ENCODE assay signal across 11 cellular contexts in the genomic region with DNA sequence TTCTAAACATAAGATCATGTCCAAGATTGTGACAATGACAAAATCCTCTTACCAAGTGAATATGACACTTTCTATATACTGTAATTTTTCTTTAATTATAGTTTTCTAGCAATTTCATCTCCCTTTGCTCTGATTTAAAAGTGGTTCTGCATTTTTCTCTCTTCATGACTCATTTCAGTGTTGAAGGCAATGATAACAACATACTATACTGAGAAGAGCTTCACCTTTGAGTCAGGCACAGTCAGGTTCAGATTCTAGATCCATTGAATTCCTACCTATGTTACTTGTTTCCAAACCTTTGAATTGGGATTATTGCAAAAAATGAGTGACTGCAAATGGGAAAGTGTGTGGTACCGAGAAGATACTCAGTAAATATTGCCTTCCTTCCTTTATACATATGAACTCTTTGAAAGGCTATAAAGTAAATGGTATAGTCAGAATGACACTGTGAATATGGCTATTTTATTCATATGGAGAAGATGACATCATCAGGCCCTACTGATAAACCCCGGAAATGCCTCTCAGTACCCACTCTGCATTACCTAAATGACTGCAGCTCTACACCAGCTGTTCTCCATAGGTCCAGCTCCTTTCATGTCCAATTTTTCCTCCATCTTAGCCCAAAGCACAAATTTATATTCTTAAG.
DNase-seq lines count a peak whose midpoint lies in the region; ATAC-seq and TF ChIP-seq lines count a peak whose summit lies in the region.
"Had no signal": no experiment of that assay in that cellular context is flagged by ENCODE, and none has a peak within 500 bp of the region (broad histone marks: within the 10 kb centered on the region; RNA-seq: fewer than 3 reads in every experiment).

No MANE protein-coding gene starts in this region.

- no peaks in the 10 kb centered on the region for H3K9me3 Mint-ChIP-seq in activated naive CD8-positive, alpha-beta T cell treated with anti-CD3 and anti-CD28 coated beads, Interleukin-2, amount 50 U/mL, for 24 hours

- H3K4me3 ChIP-seq in right atrium auricular region (no peak overlapping the region), GM23248 (no peak overlapping the region)

- WGBS in GM23248 (ENCODE audit: low coverage in 1 of 2, low lambda C conversion rate in 2 of 2, missing lambda C conversion rate in 2 of 2), 2 experiments: 94 to 98% methylated on average over 2 of the region's 2 CpGs

- H3K27ac Mint-ChIP-seq in activated naive CD8-positive, alpha-beta T cell treated with anti-CD3 and anti-CD28 coated beads, Interleukin-2, amount 50 U/mL, for 24 hours: peak overlapping the region; percentile 5

- H3K27me3 Mint-ChIP-seq in activated naive CD8-positive, alpha-beta T cell treated with anti-CD3 and anti-CD28 coated beads, Interleukin-2, amount 50 U/mL, for 24 hours: no peaks in the 10 kb centered on the region

- no peaks in the 10 kb centered on the region for H3K27me3 ChIP-seq in right atrium auricular region
- H3K27me3 ChIP-seq in GM23248 (replicated peaks; ENCODE audit: insufficient read depth): no peaks in the 10 kb centered on the region
- H3K27me3 ChIP-seq: brain microvascular endothelial cell had no signal

- no peak for DNase-seq in activated naive CD8-positive, alpha-beta T cell treated with anti-CD3 and anti-CD28 coated beads, Interleukin-2, amount 50 U/mL, for 24 hours
- DNase-seq in GOT3 (lab: John Stamatoyannopoulos, UW) (no peak), right atrium auricular region (ENCODE audit: low spot score) (no peak), GM23248 (no peak), superior temporal gyrus (ENCODE audit: extremely low spot score) (no peak)
- DNase-seq: brain microvascular endothelial cell, DND-41, foreskin fibroblast had no signal

- H3F3A ChIP-seq in GM23248 (ENCODE audit: insufficient read depth): no peaks in the 10 kb centered on the region

- in situ Hi-C loops in GM23248 (cut with MboI): no loop called here

- no peak overlapping the region for H2AFZ ChIP-seq in GM23248

- H3K9me2 ChIP-seq in GM23248 (ENCODE audit: insufficient read depth): no peaks in the 10 kb centered on the region

- H3K27ac ChIP-seq in right atrium auricular region (no peak overlapping the region), GM23248 (no peak overlapping the region)
- H3K27ac ChIP-seq: brain microvascular endothelial cell had no signal

- ATAC-seq in GM18861 (IDR thresholded peaks at IDR 0.05; ENCODE audit: unreplicated experiment) (peak; percentile 79), GM21381 (IDR thresholded peaks at IDR 0.05; ENCODE audit: unreplicated experiment) (peak; percentile 70), HG03139 (IDR thresholded peaks at IDR 0.05; ENCODE audit: unreplicated experiment) (peak; percentile 82)
- peak; percentile 96 for ATAC-seq in activated naive CD8-positive, alpha-beta T cell treated with anti-CD3 and anti-CD28 coated beads, Interleukin-2, amount 50 U/mL, for 24 hours

- H3K4me2 ChIP-seq in GM23248 (ENCODE audit: unreplicated experiment): no peak overlapping the region

- H3K36me3 ChIP-seq in right atrium auricular region: no peaks in the 10 kb centered on the region
- no peaks in the 10 kb centered on the region for H3K36me3 ChIP-seq in GM23248 (ENCODE audit: low read depth)
- H3K36me3 ChIP-seq: brain microvascular endothelial cell had no signal

- no peaks in the 10 kb centered on the region for H3K9me3 ChIP-seq in right atrium auricular region
- H3K9me3 ChIP-seq in GM23248 (ENCODE audit: low read depth): no peaks in the 10 kb centered on the region

- H4K20me1 ChIP-seq in GM23248 (ENCODE audit: insufficient read depth): no peaks in the 10 kb centered on the region

- no peak for TF ChIP-seq CTCF in right atrium auricular region (IDR thresholded peaks at IDR 0.05)

- H3K4me3 Mint-ChIP-seq in activated naive CD8-positive, alpha-beta T cell treated with anti-CD3 and anti-CD28 coated beads, Interleukin-2, amount 50 U/mL, for 24 hours: no peak overlapping the region

- peaks cover 14% of the 10 kb centered on the region for H3K4me1 Mint-ChIP-seq in activated naive CD8-positive, alpha-beta T cell treated with anti-CD3 and anti-CD28 coated beads, Interleukin-2, amount 50 U/mL, for 24 hours

- H3K4me1 ChIP-seq in right atrium auricular region: peaks cover 0 to 10% of the 10 kb centered on the region in 2 donors
- no peaks in the 10 kb centered on the region for H3K4me1 ChIP-seq in GM23248 (ENCODE audit: insufficient read depth)

- H3K9ac ChIP-seq in GM23248: no peak overlapping the region

- H3K36me3 Mint-ChIP-seq in activated naive CD8-positive, alpha-beta T cell treated with anti-CD3 and anti-CD28 coated beads, Interleukin-2, amount 50 U/mL, for 24 hours (ENCODE audit: low read depth): no peaks in the 10 kb centered on the region

- H3K79me2 ChIP-seq in GM23248 (ENCODE audit: insufficient read depth): no peaks in the 10 kb centered on the region
